Comparison of ENCODE assay signal across 14 cellular contexts in the genomic region with DNA sequence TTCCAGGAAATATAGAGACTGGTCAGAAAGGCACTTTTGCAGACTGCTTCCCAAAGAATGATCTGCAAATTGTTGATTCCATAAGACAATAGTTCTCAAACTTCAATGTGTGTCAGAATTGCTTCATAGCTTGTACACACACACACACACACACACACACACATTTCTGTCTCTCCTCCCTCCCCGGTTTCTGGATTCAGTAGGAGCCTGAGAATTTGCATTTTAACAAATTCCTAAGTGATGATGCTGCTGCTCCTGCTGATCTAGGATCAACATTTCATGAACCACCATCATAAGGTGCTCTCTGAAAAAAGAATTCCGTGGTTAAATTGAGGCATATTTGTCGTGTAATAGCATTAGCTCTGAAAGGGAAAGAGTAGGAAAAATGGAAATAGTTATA. TPM values are rescaled to one million over a fixed set of nuclear protein-coding genes. Genes with fewer than 3 reads are reported as not detected.
DNase-seq lines count a peak whose midpoint lies in the region; ATAC-seq and TF ChIP-seq lines count a peak whose summit lies in the region.
"Had no signal": no experiment of that assay in that cellular context is flagged by ENCODE, and none has a peak within 500 bp of the region (broad histone marks: within the 10 kb centered on the region; RNA-seq: fewer than 3 reads in every experiment).

No MANE protein-coding gene starts in this region.

- no peak for TF ChIP-seq CTCF in fibroblast of mammary gland (conservative IDR thresholded peaks at IDR 0.05; ENCODE audit: control insufficient read depth, insufficient read depth, low read depth, low read length)
- no peak for TF ChIP-seq CTCF in retinal pigment epithelial cell (conservative IDR thresholded peaks at IDR 0.05; ENCODE audit: low read depth, low read length)
- TF ChIP-seq CTCF in CD14-positive monocyte (IDR thresholded peaks at IDR 0.05) = no peak

- DNase-seq in H4 (ENCODE audit: low spot score) (peak; percentile 70), SJCRH30 (peak; percentile 59 to 72), fibroblast of mammary gland (ENCODE audit: low read depth) (peak; percentile 37), retinal pigment epithelial cell (ENCODE audit: low read depth) (peak; percentile 97), NCI-H524 (lab: John Stamatoyannopoulos, UW) (no peak), CD14-positive monocyte (ENCODE audit: low spot score) (no peak)
- DNase-seq: activated naive CD8-positive, alpha-beta T cell treated with anti-CD3 and anti-CD28 coated beads, Interleukin-2, amount 10 ng/mL, durations not matched to agents 7 days and 5 days; GF-D8; NCI-H2081; psoas muscle; SHP77; uterus had no signal

- peaks cover 0 to 8% (median 4%) of the 10 kb centered on the region in 3 donors for H3K27me3 Mint-ChIP-seq in CD14-positive monocyte (ENCODE audit: low read depth in 3 of 3)

- H3K27ac ChIP-seq in SJCRH30 = peak overlapping the region; percentile 53
- H3K27ac ChIP-seq: psoas muscle, uterus had no signal

- H3K27me3 ChIP-seq in SJCRH30 = no peaks in the 10 kb centered on the region
- H3K27me3 ChIP-seq: uterus had no signal

- H3K4me3 ChIP-seq in SJCRH30 (peak overlapping the region; percentile 15), fibroblast of mammary gland (ENCODE audit: control insufficient read depth, low read depth, low read length) (no peak overlapping the region), retinal pigment epithelial cell (ENCODE audit: low read length) (no peak overlapping the region)
- H3K4me3 ChIP-seq: lung, psoas muscle, uterus had no signal

- no peak overlapping the region for H3K27ac Mint-ChIP-seq in CD14-positive monocyte
- H3K27ac Mint-ChIP-seq: activated naive CD8-positive, alpha-beta T cell treated with anti-CD3 and anti-CD28 coated beads, Interleukin-2, amount 10 ng/mL, durations not matched to agents 7 days and 5 days had no signal

- no peaks in the 10 kb centered on the region for H3K36me3 Mint-ChIP-seq in CD14-positive monocyte
- H3K36me3 Mint-ChIP-seq: activated naive CD8-positive, alpha-beta T cell treated with anti-CD3 and anti-CD28 coated beads, Interleukin-2, amount 10 ng/mL, durations not matched to agents 7 days and 5 days had no signal

- intact Hi-C loops in CD14-positive monocyte (cut with micrococcal nuclease) = no loop called here

- H3K9me3 Mint-ChIP-seq in CD14-positive monocyte = no peaks in the 10 kb centered on the region
- H3K9me3 Mint-ChIP-seq: activated naive CD8-positive, alpha-beta T cell treated with anti-CD3 and anti-CD28 coated beads, Interleukin-2, amount 10 ng/mL, durations not matched to agents 7 days and 5 days had no signal

- H3K4me3 Mint-ChIP-seq in CD14-positive monocyte = no peak overlapping the region
- H3K4me3 Mint-ChIP-seq: activated naive CD8-positive, alpha-beta T cell treated with anti-CD3 and anti-CD28 coated beads, Interleukin-2, amount 10 ng/mL, durations not matched to agents 7 days and 5 days had no signal

- H3K4me1 Mint-ChIP-seq in CD14-positive monocyte = no peaks in the 10 kb centered on the region
- H3K4me1 Mint-ChIP-seq: activated naive CD8-positive, alpha-beta T cell treated with anti-CD3 and anti-CD28 coated beads, Interleukin-2, amount 10 ng/mL, durations not matched to agents 7 days and 5 days had no signal

- no peaks in the 10 kb centered on the region for H3K9me3 ChIP-seq in SJCRH30 (replicated peaks)
- H3K9me3 ChIP-seq: psoas muscle, uterus had no signal

- no peak for ATAC-seq in HG03108 (IDR thresholded peaks at IDR 0.05; ENCODE audit: unreplicated experiment)

- H3K36me3 ChIP-seq in SJCRH30 = no peaks in the 10 kb centered on the region
- H3K36me3 ChIP-seq: uterus had no signal

- H3K4me1 ChIP-seq in SJCRH30 = peaks cover 31% of the 10 kb centered on the region
- H3K4me1 ChIP-seq: psoas muscle had no signal

RNA-seq across cellular contexts. Expression of a gene that starts 35.3 kb away (rescaled TPM):
- total RNA-seq in H4 (2014; rRNA removed; shearing (Covaris generic)) = 8.8 and 10.5 TPM in 2 replicates
- total RNA-seq in SJCRH30 (2014; rRNA removed; shearing (Covaris generic)) = 5.8 and 6.1 TPM in 2 replicates
- polyA plus RNA-seq in CD14-positive monocyte = not detected

RNA-seq across cellular contexts. Expression of a gene that starts 47.2 kb away (rescaled TPM):
- 26.1 and 26.3 TPM in 2 replicates for total RNA-seq in H4 (2014; rRNA removed; shearing (Covaris generic))
- total RNA-seq in SJCRH30 (2014; rRNA removed; shearing (Covaris generic)) = 33.9 and 35.3 TPM in 2 replicates
- 1 to 10 TPM; 5.9 to 8.4 TPM for polyA plus RNA-seq in CD14-positive monocyte

Comparison
In these comparisons a context has a peak if more than half of its experiments do, and no peak if none do; other contexts are left out.
1. DNase-seq: peak in H4 (single experiment), SJCRH30 (2 of 2), fibroblast of mammary gland (single experiment) and retinal pigment epithelial cell (single experiment); none in NCI-H524 (0 of 2) and CD14-positive monocyte (single experiment).